ENCODE assay signal across 11 cellular contexts in genomic region chr2:126761981-126762878, GRCh38.
DNase-seq lines count a peak whose midpoint lies in the region; ATAC-seq and TF ChIP-seq lines count a peak whose summit lies in the region.
"Had no signal": no experiment of that assay in that cellular context is flagged by ENCODE, and none has a peak within 500 bp of the region (broad histone marks: within the 10 kb centered on the region; RNA-seq: fewer than 3 reads in every experiment).

No MANE protein-coding gene starts in this region.

- H3K27ac Mint-ChIP-seq in activated CD8-positive, alpha-beta T cell treated with anti-CD3 and anti-CD28 coated beads, Interleukin-2, amount 10 ng/mL, durations not matched to agents 7 days and 5 days, result peak overlapping the region; percentile 88

- 75% methylated on average over 4 of the region's 4 CpGs for WGBS in suprapubic skin
- 26 to 48% (median 34%) methylated on average over 4 of the region's 4 CpGs for WGBS in spleen, 5 donors

- TF ChIP-seq EP300 in suprapubic skin (IDR thresholded peaks at IDR 0.05), result no peak

- TF ChIP-seq POLR2A in suprapubic skin (IDR thresholded peaks at IDR 0.05) (no peak), spleen (IDR thresholded peaks at IDR 0.05) (no peak)

- peaks cover 11% of the 10 kb centered on the region for H3K27me3 Mint-ChIP-seq in activated CD8-positive, alpha-beta T cell treated with anti-CD3 and anti-CD28 coated beads, Interleukin-2, amount 10 ng/mL, durations not matched to agents 7 days and 5 days (ENCODE audit: low read depth)

- no peaks in the 10 kb centered on the region for H3K9me3 Mint-ChIP-seq in activated CD8-positive, alpha-beta T cell treated with anti-CD3 and anti-CD28 coated beads, Interleukin-2, amount 10 ng/mL, durations not matched to agents 7 days and 5 days (ENCODE audit: insufficient read depth)

- H3K4me1 Mint-ChIP-seq in activated CD8-positive, alpha-beta T cell treated with anti-CD3 and anti-CD28 coated beads, Interleukin-2, amount 10 ng/mL, durations not matched to agents 7 days and 5 days (ENCODE audit: low read depth), result peaks cover 52% of the 10 kb centered on the region

- peaks cover 6% of the 10 kb centered on the region for H3K36me3 Mint-ChIP-seq in activated CD8-positive, alpha-beta T cell treated with anti-CD3 and anti-CD28 coated beads, Interleukin-2, amount 10 ng/mL, durations not matched to agents 7 days and 5 days (ENCODE audit: low read depth)

- H3K27ac ChIP-seq in effector memory CD4-positive, alpha-beta T cell (ENCODE audit: insufficient read depth, low read length, poor library complexity, severe bottlenecking), result peak overlapping the region; percentile 29
- no peak overlapping the region for H3K27ac ChIP-seq in suprapubic skin
- H3K27ac ChIP-seq in spleen, result peak overlapping the region in 1 of 8 donors; percentile 36
- H3K27ac ChIP-seq: tibial artery had no signal

- TF ChIP-seq CTCF in suprapubic skin (IDR thresholded peaks at IDR 0.05) (no peak), spleen (IDR thresholded peaks at IDR 0.05 in 8 of 11, conservative IDR thresholded peaks at IDR 0.05 in 3 of 11) (no peak)

- peaks cover 22% of the 10 kb centered on the region for H3K4me1 ChIP-seq in effector memory CD4-positive, alpha-beta T cell (ENCODE audit: control insufficient read depth, insufficient read depth, low read length, poor library complexity, severe bottlenecking)
- no peaks in the 10 kb centered on the region for H3K4me1 ChIP-seq in suprapubic skin
- H3K4me1 ChIP-seq in spleen, result peaks cover 0 to 18% (median 3%) of the 10 kb centered on the region in 6 donors
- H3K4me1 ChIP-seq: tibial artery had no signal

- CTCF ChIA-PET in activated CD8-positive, alpha-beta T cell treated with anti-CD3 and anti-CD28 coated beads, Interleukin-2, amount 10 ng/mL, durations not matched to agents 7 days and 5 days (lab: Charles Lee), result interaction anchor here (1.0 to 3.8 kb wide), 8 partner anchors 11 to 363 kb away, joined by 3 to 19 read pairs (median 4); no protein-coding TSS in a partner anchor

- no peaks in the 10 kb centered on the region for H3K27me3 ChIP-seq in effector memory CD4-positive, alpha-beta T cell (replicated peaks; ENCODE audit: control insufficient read depth, insufficient read depth, low read length, poor library complexity, severe bottlenecking)
- H3K27me3 ChIP-seq in suprapubic skin (no peaks in the 10 kb centered on the region), spleen (replicated peaks in 1 of 7) (no peaks in the 10 kb centered on the region)

- intact Hi-C loops in spleen (cut with DNase I; ENCODE audit: low total_unique reads), result no loop called here

- ATAC-seq in activated CD8-positive, alpha-beta T cell treated with anti-CD3 and anti-CD28 coated beads, Interleukin-2, amount 10 ng/mL, durations not matched to agents 7 days and 5 days, result peak; percentile 95
- ATAC-seq in HG03135 (IDR thresholded peaks at IDR 0.05; ENCODE audit: unreplicated experiment), result no peak
- ATAC-seq: right cardiac atrium had no signal

- no peaks in the 10 kb centered on the region for H3K36me3 ChIP-seq in effector memory CD4-positive, alpha-beta T cell (ENCODE audit: control insufficient read depth, insufficient read depth, low read length)
- H3K36me3 ChIP-seq in suprapubic skin, result no peaks in the 10 kb centered on the region
- no peaks in the 10 kb centered on the region for H3K36me3 ChIP-seq in spleen
- H3K36me3 ChIP-seq: tibial artery had no signal

- DNase-seq in activated T-cell treated with anti-CD3 and anti-CD28 coated beads for 24 hours (ENCODE audit: low read depth) (peak; percentile 30), activated T-cell treated with anti-CD3 and anti-CD28 coated beads for 4 hours (no peak), suprapubic skin (ENCODE audit: low spot score in 2 of 2) (peak; percentile 14 to 26), NCI-H2227 (lab: John Stamatoyannopoulos, UW; ENCODE audit: unreplicated experiment) (no peak), spleen (no peak)
- DNase-seq in activated CD8-positive, alpha-beta T cell treated with anti-CD3 and anti-CD28 coated beads, Interleukin-2, amount 10 ng/mL, durations not matched to agents 7 days and 5 days, result peak; percentile 88
- peak; percentile 15 to 23 (median 15) for DNase-seq in effector memory CD4-positive, alpha-beta T cell

- H3K4me3 ChIP-seq in effector memory CD4-positive, alpha-beta T cell (ENCODE audit: insufficient read depth, low read depth, low read length, poor library complexity, severe bottlenecking), result peak overlapping the region; percentile 24
- H3K4me3 ChIP-seq in suprapubic skin (no peak overlapping the region), spleen (no peak overlapping the region)
- H3K4me3 ChIP-seq: lung, tibial artery had no signal

- POLR2A ChIA-PET in activated CD8-positive, alpha-beta T cell treated with anti-CD3 and anti-CD28 coated beads, Interleukin-2, amount 10 ng/mL, durations not matched to agents 7 days and 5 days (lab: Charles Lee), result interaction anchor here (0.6 to 1.0 kb wide), 5 partner anchors 98 to 772 kb away, joined by 3 to 5 read pairs (median 3); no protein-coding TSS in a partner anchor

- H3K4me3 Mint-ChIP-seq in activated CD8-positive, alpha-beta T cell treated with anti-CD3 and anti-CD28 coated beads, Interleukin-2, amount 10 ng/mL, durations not matched to agents 7 days and 5 days, result peak overlapping the region; percentile 64

- H3K9me3 ChIP-seq in effector memory CD4-positive, alpha-beta T cell (ENCODE audit: control insufficient read depth, low read length), result no peaks in the 10 kb centered on the region
- H3K9me3 ChIP-seq in suprapubic skin (no peaks in the 10 kb centered on the region), spleen (no peaks in the 10 kb centered on the region)
- H3K9me3 ChIP-seq: tibial artery had no signal

Comparison
In these comparisons a context has a peak if more than half of its experiments do, and no peak if none do; other contexts are left out.
1. DNase-seq: peak in activated T-cell treated with anti-CD3 and anti-CD28 coated beads for 24 hours (single experiment), activated CD8-positive, alpha-beta T cell treated with anti-CD3 and anti-CD28 coated beads, Interleukin-2, amount 10 ng/mL, durations not matched to agents 7 days and 5 days (single experiment), effector memory CD4-positive, alpha-beta T cell (3 of 3) and suprapubic skin (2 of 2); none in activated T-cell treated with anti-CD3 and anti-CD28 coated beads for 4 hours (single experiment), NCI-H2227 (single experiment) and spleen (single experiment).